In genomic region chr11:67506426-67507032, GRCh38 we compare ENCODE assay signal across 9 cellular contexts. TPM values are rescaled to one million over a fixed set of nuclear protein-coding genes. Genes with fewer than 3 reads are reported as not detected.
DNase-seq lines count a peak whose midpoint lies in the region; ATAC-seq and TF ChIP-seq lines count a peak whose summit lies in the region.
"Had no signal": no experiment of that assay in that cellular context is flagged by ENCODE, and none has a peak within 500 bp of the region (broad histone marks: within the 10 kb centered on the region; RNA-seq: fewer than 3 reads in every experiment).

No MANE protein-coding gene starts in this region.

- peak overlapping the region; percentile 94 for H3K4me2 ChIP-seq in BLaER1

- peak overlapping the region; percentile 86 for H3K4me3 Mint-ChIP-seq in nephron progenitor cell

- H4K20me1 ChIP-seq in BLaER1, result peaks cover 51% of the 10 kb centered on the region

- intact Hi-C loops in colonic mucosa (cut with DNase I), result loop anchor here (5.0 kb wide), 2 partner anchors 114 to 159 kb away; partner anchors contain the start of gene RAD9A

- H3K36me3 ChIP-seq in BLaER1 (peaks cover 17% of the 10 kb centered on the region), colonic mucosa (peaks cover 8% of the 10 kb centered on the region)

- H3K9ac ChIP-seq in BLaER1 (peak overlapping the region; percentile 81), colonic mucosa (ENCODE audit: low read depth in 2 of 2, low read length in 2 of 2) (peak overlapping the region; percentile 84 to 95)

- H3K27ac Mint-ChIP-seq in nephron progenitor cell, result no peak overlapping the region

- peaks cover 55% of the 10 kb centered on the region for H3K4me1 ChIP-seq in BLaER1
- H3K4me1 ChIP-seq in colonic mucosa, result peaks cover 23% of the 10 kb centered on the region

- H3K9me3 Mint-ChIP-seq in nephron progenitor cell, result no peaks in the 10 kb centered on the region

- H3K27me3 Mint-ChIP-seq in nephron progenitor cell (ENCODE audit: low read depth, poor library complexity), result peaks cover 24% of the 10 kb centered on the region

- no peaks in the 10 kb centered on the region for H3K36me3 Mint-ChIP-seq in nephron progenitor cell (ENCODE audit: low read depth)

- H3K4me1 Mint-ChIP-seq in nephron progenitor cell, result peaks cover 57% of the 10 kb centered on the region

- peak overlapping the region; percentile 82; the same call in 1 of the 2 replicates for H3K4me3 ChIP-seq in BLaER1
- peak overlapping the region; percentile 67 for H3K4me3 ChIP-seq in LNCaP clone FGC (ENCODE audit: low read depth, low read length)
- H3K4me3 ChIP-seq in colonic mucosa, result peak overlapping the region; percentile 66

- DNase-seq in LNCaP clone FGC (ENCODE audit: low read depth), result no peak
- DNase-seq in colonic mucosa, result peak; percentile 40
- no peak for DNase-seq in nephron progenitor cell
- DNase-seq in cerebellar nuclear complex (lab: John Stamatoyannopoulos, UW), result no peak
- DNase-seq in activated CD4-positive, CD25-positive, alpha-beta regulatory T cell (lab: John Stamatoyannopoulos, UW), result no peak
- no peak for DNase-seq in NCI-H2029 treated with DMSO at 0.1 percent for 48 hours (lab: John Stamatoyannopoulos, UW)

- no peaks in the 10 kb centered on the region for H3K9me3 ChIP-seq in BLaER1
- H3K9me3 ChIP-seq in colonic mucosa, result no peaks in the 10 kb centered on the region

- peaks cover 9% of the 10 kb centered on the region; the same call in 1 of the 2 replicates for H3K27me3 ChIP-seq in BLaER1
- H3K27me3 ChIP-seq in colonic mucosa, result no peaks in the 10 kb centered on the region

- no peak for ATAC-seq in GM21423 (IDR thresholded peaks at IDR 0.05; ENCODE audit: unreplicated experiment)

- H3K27ac ChIP-seq in BLaER1 (0 out of 2 replicates have a peak overlapping the region, but pooled peaks have one; percentile 22), colonic mucosa (peak overlapping the region; percentile 92)

- TF ChIP-seq CTCF in LNCaP clone FGC (IDR thresholded peaks at IDR 0.05; ENCODE audit: control insufficient read depth, extremely low read depth, insufficient read depth), result no peak
- peak; percentile 2 for TF ChIP-seq CTCF in colonic mucosa (IDR thresholded peaks at IDR 0.05)
- no peak for TF ChIP-seq CTCF in nephron progenitor cell (IDR thresholded peaks at IDR 0.05)

RNA-seq across cellular contexts. Expression of gene PITPNM1, which starts 1.4 kb away (rescaled TPM):
- 10 to 100 TPM; 89.3 to 91.4 TPM for total RNA-seq in colonic mucosa

RNA-seq across cellular contexts. Expression of gene CDK2AP2, which starts 1.4 kb away (rescaled TPM):
- total RNA-seq in colonic mucosa, result 100 to 1,000 TPM in 1 of 2 donors, 10 to 100 TPM in 1; 91.6 to 142 TPM

RNA-seq across cellular contexts. Expression of gene CABP2, which starts 16.7 kb away (rescaled TPM):
- not detected for total RNA-seq in colonic mucosa
- total RNA-seq: lower leg skin had no signal

RNA-seq across cellular contexts. Expression of gene AIP, which starts 23.7 kb away (rescaled TPM):
- total RNA-seq in colonic mucosa, result 10 to 100 TPM; 45.3 to 57.9 TPM

RNA-seq across cellular contexts. Expression of gene TMEM134, which starts 37.5 kb away (rescaled TPM):
- total RNA-seq in colonic mucosa, result 10 to 100 TPM; 50.1 to 59.5 TPM
